In genomic region chr2:168770796-168771195, GRCh38 we compare ENCODE assay signal across 26 cellular contexts. TPM values are rescaled to one million over a fixed set of nuclear protein-coding genes. Genes with fewer than 3 reads are reported as not detected.
"Had no signal": no experiment of that assay in that cellular context is flagged by ENCODE, and none has a peak within 500 bp of the region (broad histone marks: within the 10 kb centered on the region; RNA-seq: fewer than 3 reads in every experiment).

No MANE protein-coding gene starts in this region.

- H2AFZ ChIP-seq: neural progenitor cell, parathyroid adenoma had no signal

- H3K27me3 ChIP-seq: foreskin keratinocyte, neural progenitor cell, right atrium auricular region, uterus had no signal

- ATAC-seq: activated CD8-positive, alpha-beta T cell treated with anti-CD3 and anti-CD28 coated beads for 36 hours; activated T-cell treated with anti-CD3 and anti-CD28 coated beads, Interleukin-2, amount 50 U/mL, for 4 hours; activated T-helper 17 cell treated with anti-CD3 and anti-CD28 coated beads, Interleukin-2, amount 50 U/mL, for 72 hours; foreskin keratinocyte; naive thymus-derived CD8-positive, alpha-beta T cell; stimulated activated memory B cell treated with anti-CD40 and anti-IgM and Interleukin-4, amounts not matched to agents 10 μg/mL and 1 μg/mL and 100 μg/mL, for 72 hours; stimulated activated naive CD8-positive, alpha-beta T cell treated with anti-CD3 and anti-CD28 coated beads, Interleukin-15, amount 100 ng/mL, for 72 hours; T-helper 17 cell had no signal

- H3K9me3 ChIP-seq: right atrium auricular region, uterus had no signal

- H3K4me2 ChIP-seq: neural progenitor cell, smooth muscle cell had no signal

- DNase-seq: activated B cell treated with CpG ODN at 0.5 μM for 24 hours; activated CD4-positive, alpha-beta T cell treated with anti-CD3 and anti-CD28 coated beads, Interleukin-2, amount 50 U/mL, for 1 hour; activated CD8-positive, alpha-beta T cell treated with anti-CD3 and anti-CD28 coated beads for 36 hours; activated gamma-delta T cell treated with Interleukin-2 at 50 U/mL for 16 hours; activated naive CD4-positive, alpha-beta T cell treated with anti-CD3 and anti-CD28 coated beads, Interleukin-2, amount 50 U/mL, for 16 hours; activated T-cell treated with anti-CD3 and anti-CD28 coated beads, Interleukin-2, amount 50 U/mL, for 4 hours; dermis blood vessel endothelial cell; effector memory CD4-positive, alpha-beta T cell; foreskin keratinocyte; islet precursor cell; naive thymus-derived CD8-positive, alpha-beta T cell; occipital lobe; stimulated activated CD4-positive, alpha-beta T cell treated with anti-CD3 and anti-CD28 coated beads, Interleukin-1b, Interleukin-23, amount 100 ng/mL, for 48 hours; stimulated activated CD4-positive, alpha-beta T cell treated with anti-CD3 and anti-CD28 coated beads, Interleukin-4, amount 100 ng/mL, for 4 hours; stimulated activated CD8-positive, alpha-beta memory T cell treated with anti-CD3 and anti-CD28 coated beads, Interleukin-4, amount 100 ng/mL, for 48 hours; stimulated activated naive CD8-positive, alpha-beta T cell treated with anti-CD3 and anti-CD28 coated beads, Interleukin-15, amount 100 ng/mL, for 72 hours; substantia nigra; T-helper 17 cell; T1000; uterus had no signal

- H3K79me2 ChIP-seq: parathyroid adenoma had no signal

- H3K36me3 ChIP-seq: uterus had no signal

- H3K9ac ChIP-seq: neural progenitor cell, parathyroid adenoma had no signal

- H3K27ac ChIP-seq: foreskin keratinocyte, neural progenitor cell, parathyroid adenoma, right atrium auricular region, uterus had no signal

- H3K4me3 ChIP-seq: neural progenitor cell, right atrium auricular region, smooth muscle cell, uterus had no signal

- H3K4me1 ChIP-seq: neural progenitor cell, uterus had no signal

RNA-seq across cellular contexts. Expression of gene NOSTRIN, which starts 31.6 kb away (rescaled TPM):
- total RNA-seq: activated B cell treated with CpG ODN at 0.5 μM for 24 hours; activated CD8-positive, alpha-beta T cell treated with anti-CD3 and anti-CD28 coated beads for 36 hours; foreskin keratinocyte; smooth muscle cell; T-helper 17 cell had no signal
- polyA plus RNA-seq: foreskin keratinocyte; naive thymus-derived CD8-positive, alpha-beta T cell had no signal
